ENCODE assay signal across 29 cellular contexts in the genomic region with DNA sequence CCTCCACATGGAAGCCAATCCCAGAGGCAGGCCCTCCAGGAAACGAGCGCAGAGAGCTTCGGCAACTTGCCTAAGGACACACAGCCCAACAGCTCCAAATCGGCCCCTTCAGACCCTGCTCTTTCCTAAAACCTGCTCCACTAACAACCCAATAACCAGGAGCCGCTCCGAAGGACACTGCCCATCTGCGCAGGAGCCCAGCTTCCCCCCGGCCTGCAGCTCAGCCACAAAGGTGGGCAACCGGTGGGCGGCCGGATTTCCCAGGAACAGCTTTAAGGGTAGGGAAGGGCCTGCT.
"Had no signal": no experiment of that assay in that cellular context is flagged by ENCODE, and none has a peak within 500 bp of the region (broad histone marks: within the 10 kb centered on the region; RNA-seq: fewer than 3 reads in every experiment).

No MANE protein-coding gene starts in this region.

- H3K4me3 Mint-ChIP-seq: activated CD4-positive, alpha-beta memory T cell treated with anti-CD3 and anti-CD28 coated beads for 36 hours; activated CD4-positive, alpha-beta T cell treated with anti-CD3 and anti-CD28 coated beads, Interleukin-2, amount 10 ng/mL, durations not matched to agents 24 days and 14 days; activated naive CD8-positive, alpha-beta T cell treated with anti-CD3 and anti-CD28 coated beads, Interleukin-2, amount 50 U/mL, for 24 hours; activated T-helper 17 cell treated with anti-CD3 and anti-CD28 coated beads, Interleukin-2, amount 50 U/mL, for 72 hours; natural killer cell; stimulated activated memory B cell treated with anti-CD40 and anti-IgM and Interleukin-4, amounts not matched to agents 10 μg/mL and 1 μg/mL and 100 μg/mL, for 72 hours; stimulated activated naive CD8-positive, alpha-beta T cell treated with anti-CD3 and anti-CD28 coated beads, Interleukin-15, amount 100 ng/mL, for 72 hours; T-helper 1 cell treated with Interleukin-12 subunit alpha and Interleukin-12 subunit beta and Interleukin-4 antibody, amounts not matched to agents 30 μg/mL and 1 μg/mL, for 36 hours had no signal

- H3K27ac ChIP-seq: epithelial cell of prostate, left ventricle myocardium inferior, ovary, sigmoid colon, upper lobe of right lung had no signal

- H3K9me3 Mint-ChIP-seq: activated CD4-positive, alpha-beta memory T cell treated with anti-CD3 and anti-CD28 coated beads for 36 hours; activated CD4-positive, alpha-beta T cell treated with anti-CD3 and anti-CD28 coated beads, Interleukin-2, amount 10 ng/mL, durations not matched to agents 24 days and 14 days; activated naive CD8-positive, alpha-beta T cell treated with anti-CD3 and anti-CD28 coated beads, Interleukin-2, amount 50 U/mL, for 24 hours; activated T-helper 17 cell treated with anti-CD3 and anti-CD28 coated beads, Interleukin-2, amount 50 U/mL, for 72 hours; natural killer cell; stimulated activated memory B cell treated with anti-CD40 and anti-IgM and Interleukin-4, amounts not matched to agents 10 μg/mL and 1 μg/mL and 100 μg/mL, for 72 hours; stimulated activated naive CD8-positive, alpha-beta T cell treated with anti-CD3 and anti-CD28 coated beads, Interleukin-15, amount 100 ng/mL, for 72 hours; T-helper 1 cell treated with Interleukin-12 subunit alpha and Interleukin-12 subunit beta and Interleukin-4 antibody, amounts not matched to agents 30 μg/mL and 1 μg/mL, for 36 hours had no signal

- H3K9me3 ChIP-seq: esophagus squamous epithelium, left ventricle myocardium inferior, ovary, sigmoid colon, upper lobe of right lung had no signal

- H3K4me3 ChIP-seq: esophagus squamous epithelium, left ventricle myocardium inferior, lung, ovary, sigmoid colon, upper lobe of right lung had no signal

- FAIRE-seq: endometrium, small intestine had no signal

- H3K27ac Mint-ChIP-seq: activated CD4-positive, alpha-beta memory T cell treated with anti-CD3 and anti-CD28 coated beads for 36 hours; activated CD4-positive, alpha-beta T cell treated with anti-CD3 and anti-CD28 coated beads, Interleukin-2, amount 10 ng/mL, durations not matched to agents 24 days and 14 days; activated naive CD8-positive, alpha-beta T cell treated with anti-CD3 and anti-CD28 coated beads, Interleukin-2, amount 50 U/mL, for 24 hours; activated T-helper 17 cell treated with anti-CD3 and anti-CD28 coated beads, Interleukin-2, amount 50 U/mL, for 72 hours; progenitor cell of endocrine pancreas; stimulated activated memory B cell treated with anti-CD40 and anti-IgM and Interleukin-4, amounts not matched to agents 10 μg/mL and 1 μg/mL and 100 μg/mL, for 72 hours; T-helper 1 cell treated with Interleukin-12 subunit alpha and Interleukin-12 subunit beta and Interleukin-4 antibody, amounts not matched to agents 30 μg/mL and 1 μg/mL, for 36 hours had no signal

- H3K36me3 ChIP-seq: ovary had no signal

- ATAC-seq: activated naive CD8-positive, alpha-beta T cell treated with anti-CD3 and anti-CD28 coated beads, Interleukin-2, amount 50 U/mL, for 24 hours; activated T-helper 17 cell treated with anti-CD3 and anti-CD28 coated beads, Interleukin-2, amount 50 U/mL, for 72 hours; natural killer cell; stimulated activated memory B cell treated with anti-CD40 and anti-IgM and Interleukin-4, amounts not matched to agents 10 μg/mL and 1 μg/mL and 100 μg/mL, for 72 hours; stimulated activated naive CD8-positive, alpha-beta T cell treated with anti-CD3 and anti-CD28 coated beads, Interleukin-15, amount 100 ng/mL, for 72 hours had no signal

- DNase-seq: activated CD4-positive, alpha-beta memory T cell treated with anti-CD3 and anti-CD28 coated beads for 36 hours; activated CD4-positive, alpha-beta T cell treated with anti-CD3 and anti-CD28 coated beads, Interleukin-2, amount 10 ng/mL, durations not matched to agents 24 days and 14 days; activated CD4-positive, CD25-positive, alpha-beta regulatory T cell treated with anti-CD3 and anti-CD28 coated beads, Interleukin-2, amount 50 U/mL, for 72 hours; activated CD8-positive, alpha-beta memory T cell treated with anti-CD3 and anti-CD28 coated beads, Interleukin-2, amount 50 U/mL, for 4 hours; activated gamma-delta T cell treated with Interleukin-2 at 50 U/mL for 16 hours; activated naive CD4-positive, alpha-beta T cell treated with anti-CD3 and anti-CD28 coated beads, Interleukin-2, amount 50 U/mL, for 16 hours; activated naive CD8-positive, alpha-beta T cell treated with anti-CD3 and anti-CD28 coated beads, Interleukin-2, amount 50 U/mL, for 24 hours; activated T-cell treated with anti-CD3 and anti-CD28 coated beads, Interleukin-2, amount 50 U/mL, for 1 hour; caudate nucleus; dermis blood vessel endothelial cell; effector CD4-positive, alpha-beta T cell; esophagus squamous epithelium; foreskin melanocyte; left ventricle myocardium inferior; mesendoderm; natural killer cell; ovary; sigmoid colon; small intestine; stimulated activated CD4-positive, alpha-beta T cell treated with anti-CD3 and anti-CD28 coated beads, Interleukin-4, amount 100 ng/mL, for 24 hours; stimulated activated naive CD8-positive, alpha-beta T cell treated with anti-CD3 and anti-CD28 coated beads, Interleukin-15, amount 100 ng/mL, for 72 hours; upper lobe of right lung had no signal

- H3K36me3 Mint-ChIP-seq: natural killer cell had no signal

- H3K27me3 ChIP-seq: esophagus squamous epithelium, ovary, sigmoid colon, upper lobe of right lung had no signal
